Comparison of ENCODE assay signal across 15 cellular contexts in the genomic region with DNA sequence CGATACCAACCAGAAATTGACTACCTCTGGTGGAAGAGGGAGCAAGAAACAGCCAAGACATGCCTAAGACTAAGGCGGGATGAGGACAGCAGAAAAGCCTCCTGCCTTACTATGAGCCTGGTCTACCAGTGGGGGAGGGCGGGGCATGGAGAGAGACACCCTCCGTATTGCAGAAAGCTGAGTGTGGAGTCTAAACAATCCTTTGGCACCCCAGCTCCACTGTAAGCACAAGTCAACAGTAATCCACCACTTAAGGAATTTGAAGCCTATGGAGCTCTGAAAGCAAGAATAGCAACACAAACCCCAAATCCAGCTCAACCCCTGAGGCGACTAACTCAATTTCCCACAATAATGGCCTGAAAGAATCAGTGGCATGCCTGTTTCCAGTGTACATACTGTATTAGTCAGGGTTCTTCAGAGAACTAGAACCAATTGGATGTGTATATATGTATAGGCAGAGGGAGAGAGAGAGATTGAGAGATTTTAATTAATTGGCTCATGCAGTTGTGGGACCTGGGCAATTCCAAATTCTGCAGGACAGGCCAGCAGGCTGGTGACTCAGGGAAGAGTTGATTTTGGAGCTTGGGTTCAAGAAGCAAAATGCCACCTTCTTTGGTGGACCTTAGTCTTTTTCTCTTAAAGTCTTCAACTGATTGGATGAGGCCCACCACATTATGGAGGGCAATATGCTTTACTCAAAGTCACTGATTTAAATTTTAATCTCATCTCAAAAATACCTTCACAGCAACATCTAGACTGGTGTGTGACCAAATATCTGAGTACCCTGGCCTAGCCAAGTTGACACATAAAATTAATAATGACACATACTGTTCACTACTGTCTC.
A peak's percentile ranks its signal among the peaks of the same experiment; 100 is the strongest.
DNase-seq lines count a peak whose midpoint lies in the region; TF ChIP-seq lines count a peak whose summit lies in the region.
"Had no signal": no experiment of that assay in that cellular context is flagged by ENCODE, and none has a peak within 500 bp of the region (broad histone marks: within the 10 kb centered on the region; RNA-seq: fewer than 3 reads in every experiment).

No MANE protein-coding gene starts in this region.

- H3K9me3 ChIP-seq in WERI-Rb-1 (ENCODE audit: severe bottlenecking) (no peaks in the 10 kb centered on the region), neutrophil (no peaks in the 10 kb centered on the region)

- H3K4me3 ChIP-seq in WERI-Rb-1 (ENCODE audit: low read depth, low read length) (no peak overlapping the region), neutrophil (ENCODE audit: low read depth in 1 of 2, low read length in 1 of 2) (no peak overlapping the region)

- H3K27ac ChIP-seq in WERI-Rb-1: no peak overlapping the region
- H3K27ac ChIP-seq in neutrophil: peak overlapping the region; percentile 76
- H3K27ac ChIP-seq: HL-60 had no signal

- no peaks in the 10 kb centered on the region for H3K27me3 ChIP-seq in WERI-Rb-1 (ENCODE audit: insufficient read depth, low read depth, severe bottlenecking)
- no peaks in the 10 kb centered on the region for H3K27me3 ChIP-seq in neutrophil

- H3K36me3 ChIP-seq in WERI-Rb-1 (peaks cover 6% of the 10 kb centered on the region), neutrophil (peaks cover under 1% of the 10 kb centered on the region)

- TF ChIP-seq CTCF in GM20000 (IDR thresholded peaks at IDR 0.05; ENCODE audit: extremely low read depth, missing control alignments) (no peak), WERI-Rb-1 (IDR thresholded peaks at IDR 0.05; ENCODE audit: low read depth, low read length) (no peak), neutrophil (IDR thresholded peaks at IDR 0.05) (no peak)

- DNase-seq in EH (ENCODE audit: low read depth): peak; percentile 55
- peak; percentile 3 for DNase-seq in GM20000 (ENCODE audit: low spot score)
- DNase-seq in WERI-Rb-1: peak; percentile 2
- no peak for DNase-seq in NCI-H1694 (lab: John Stamatoyannopoulos, UW)
- DNase-seq in NCI-H345 treated with DMSO at 0.1 percent for 48 hours (lab: John Stamatoyannopoulos, UW; ENCODE audit: unreplicated experiment): no peak
- no peak for DNase-seq in NCI-H2081 (lab: John Stamatoyannopoulos, UW)
- DNase-seq: ACHN, EL, NCI-H1436, NCI-H2029 treated with DMSO at 0.1 percent for 48 hours, NCI-H524 treated with DMSO at 0.1 percent for 48 hours, Right ventricle myocardium superior, SK-N-SH had no signal

- peaks cover 27 to 31% of the 10 kb centered on the region in 2 experiments for H3K4me1 ChIP-seq in neutrophil (ENCODE audit: control insufficient read depth in 1 of 2, insufficient read depth in 1 of 2, low read depth in 1 of 2, low read length in 1 of 2)

Comparison
In these comparisons a context has a peak if more than half of its experiments do, and no peak if none do; other contexts are left out.
1. DNase-seq: peak in EH (single experiment), GM20000 (single experiment) and WERI-Rb-1 (single experiment); none in NCI-H1694 (single experiment), NCI-H345 treated with DMSO at 0.1 percent for 48 hours (single experiment) and NCI-H2081 (0 of 2).